ENCODE assay signal across 10 cellular contexts in genomic region chr2:160582481-160583161, GRCh38.
DNase-seq lines count a peak whose midpoint lies in the region; ATAC-seq, FAIRE-seq and TF ChIP-seq lines count a peak whose summit lies in the region.
"Had no signal": no experiment of that assay in that cellular context is flagged by ENCODE, and none has a peak within 500 bp of the region (broad histone marks: within the 10 kb centered on the region; RNA-seq: fewer than 3 reads in every experiment).

No MANE protein-coding gene starts in this region.

- peak overlapping the region; percentile 47 for H3K27ac ChIP-seq in astrocyte (ENCODE audit: low read depth, low read length)

- no peak for TF ChIP-seq CTCF in astrocyte (IDR thresholded peaks at IDR 0.05; ENCODE audit: insufficient read depth, low read depth, low read length)
- no peak for TF ChIP-seq CTCF in retinal pigment epithelial cell (conservative IDR thresholded peaks at IDR 0.05; ENCODE audit: low read depth, low read length)

- peak overlapping the region; percentile 23 for H3K9ac ChIP-seq in astrocyte (ENCODE audit: low read length)

- no peaks in the 10 kb centered on the region for H3K9me3 Mint-ChIP-seq in astrocyte (ENCODE audit: unreplicated experiment)
- no peaks in the 10 kb centered on the region for H3K9me3 Mint-ChIP-seq in activated T-cell treated with anti-CD3 and anti-CD28 coated beads, Interleukin-2, amount 50 U/mL, for 24 hours
- H3K9me3 Mint-ChIP-seq: activated naive CD8-positive, alpha-beta T cell treated with anti-CD3 and anti-CD28 coated beads, Interleukin-2, amount 50 U/mL, for 24 hours had no signal

- no peaks in the 10 kb centered on the region for H3K9me3 ChIP-seq in astrocyte (ENCODE audit: insufficient read depth, low read depth, low read length)

- no peak overlapping the region for H3K4me3 Mint-ChIP-seq in astrocyte (ENCODE audit: unreplicated experiment)
- no peak overlapping the region for H3K4me3 Mint-ChIP-seq in activated T-cell treated with anti-CD3 and anti-CD28 coated beads, Interleukin-2, amount 50 U/mL, for 24 hours
- H3K4me3 Mint-ChIP-seq: activated naive CD8-positive, alpha-beta T cell treated with anti-CD3 and anti-CD28 coated beads, Interleukin-2, amount 50 U/mL, for 24 hours had no signal

- peak overlapping the region; percentile 91 for H3K27ac Mint-ChIP-seq in astrocyte (ENCODE audit: unreplicated experiment)
- H3K27ac Mint-ChIP-seq in activated T-cell treated with anti-CD3 and anti-CD28 coated beads, Interleukin-2, amount 50 U/mL, for 24 hours = no peak overlapping the region
- H3K27ac Mint-ChIP-seq: activated naive CD8-positive, alpha-beta T cell treated with anti-CD3 and anti-CD28 coated beads, Interleukin-2, amount 50 U/mL, for 24 hours had no signal

- no peaks in the 10 kb centered on the region for H4K20me1 ChIP-seq in astrocyte (ENCODE audit: insufficient read depth, low read length)

- H3K27me3 ChIP-seq in astrocyte (ENCODE audit: insufficient read depth, low read length) = no peaks in the 10 kb centered on the region

- FAIRE-seq in G401.6 (lab: Jason Lieb, UNC) = peak; percentile 37
- FAIRE-seq in astrocyte (lab: Jason Lieb, UNC) = peak; percentile 78

- peaks cover 40% of the 10 kb centered on the region for H3K4me1 Mint-ChIP-seq in astrocyte (ENCODE audit: low read depth, unreplicated experiment)
- H3K4me1 Mint-ChIP-seq in activated T-cell treated with anti-CD3 and anti-CD28 coated beads, Interleukin-2, amount 50 U/mL, for 24 hours (ENCODE audit: low read depth) = peaks cover 3% of the 10 kb centered on the region
- H3K4me1 Mint-ChIP-seq: activated naive CD8-positive, alpha-beta T cell treated with anti-CD3 and anti-CD28 coated beads, Interleukin-2, amount 50 U/mL, for 24 hours had no signal

- intact Hi-C loops in left ventricle myocardium superior (cut with micrococcal nuclease) = no loop called here

- no peaks in the 10 kb centered on the region for H3K27me3 Mint-ChIP-seq in astrocyte (ENCODE audit: low read depth, unreplicated experiment)
- no peaks in the 10 kb centered on the region for H3K27me3 Mint-ChIP-seq in activated T-cell treated with anti-CD3 and anti-CD28 coated beads, Interleukin-2, amount 50 U/mL, for 24 hours
- H3K27me3 Mint-ChIP-seq: activated naive CD8-positive, alpha-beta T cell treated with anti-CD3 and anti-CD28 coated beads, Interleukin-2, amount 50 U/mL, for 24 hours had no signal

- H3K4me1 ChIP-seq in astrocyte (ENCODE audit: insufficient read depth, low read length) = peaks cover 13% of the 10 kb centered on the region

- no peak overlapping the region for H3K4me3 ChIP-seq in astrocyte (ENCODE audit: insufficient read depth, low read depth, low read length)
- H3K4me3 ChIP-seq in retinal pigment epithelial cell (ENCODE audit: low read length) = no peak overlapping the region

- peak; percentile 63 for ATAC-seq in left ventricle myocardium superior
- no peak for ATAC-seq in HG03432 (IDR thresholded peaks at IDR 0.05; ENCODE audit: unreplicated experiment)
- no peak for ATAC-seq in GM21717 (IDR thresholded peaks at IDR 0.05; ENCODE audit: unreplicated experiment)
- ATAC-seq: activated naive CD8-positive, alpha-beta T cell treated with anti-CD3 and anti-CD28 coated beads, Interleukin-2, amount 50 U/mL, for 24 hours had no signal

- H3K36me3 ChIP-seq in astrocyte (ENCODE audit: insufficient read depth, low read length) = no peaks in the 10 kb centered on the region

- H2AFZ ChIP-seq in astrocyte (ENCODE audit: low read depth, low read length) = no peak overlapping the region

- DNase-seq in astrocyte (ENCODE audit: low read depth) (peak; percentile 80), left ventricle myocardium superior (no peak), retinal pigment epithelial cell (ENCODE audit: low read depth) (peak; percentile 88), C1 segment of cervical spinal cord (lab: John Stamatoyannopoulos, UW) (no peak)
- no peak for DNase-seq in activated T-cell treated with anti-CD3 and anti-CD28 coated beads, Interleukin-2, amount 50 U/mL, for 24 hours
- DNase-seq: activated CD4-positive, CD25-positive, alpha-beta regulatory T cell treated with anti-CD3 and anti-CD28 coated beads, Interleukin-2, amount 50 U/mL, for 72 hours; activated naive CD8-positive, alpha-beta T cell treated with anti-CD3 and anti-CD28 coated beads, Interleukin-2, amount 50 U/mL, for 24 hours had no signal

- H3K36me3 Mint-ChIP-seq in astrocyte (ENCODE audit: low read depth, unreplicated experiment) = no peaks in the 10 kb centered on the region
- no peaks in the 10 kb centered on the region for H3K36me3 Mint-ChIP-seq in activated T-cell treated with anti-CD3 and anti-CD28 coated beads, Interleukin-2, amount 50 U/mL, for 24 hours (ENCODE audit: low read depth)

- peak overlapping the region; percentile 49 for H3K4me2 ChIP-seq in astrocyte (ENCODE audit: low read length)

- H3K79me2 ChIP-seq in astrocyte (ENCODE audit: insufficient read depth, low read length) = no peaks in the 10 kb centered on the region

Comparison
In these comparisons a context has a peak if more than half of its experiments do, and no peak if none do; other contexts are left out.
1. DNase-seq: peak in astrocyte (single experiment) and retinal pigment epithelial cell (single experiment); none in left ventricle myocardium superior (single experiment), C1 segment of cervical spinal cord (0 of 14) and activated T-cell treated with anti-CD3 and anti-CD28 coated beads, Interleukin-2, amount 50 U/mL, for 24 hours (single experiment).